26 cellular contexts compared by ENCODE assay signal in genomic region chr18:66506178-66506577, GRCh38.
"Had no signal": no experiment of that assay in that cellular context is flagged by ENCODE, and none has a peak within 500 bp of the region (broad histone marks: within the 10 kb centered on the region; RNA-seq: fewer than 3 reads in every experiment).

No MANE protein-coding gene starts in this region.

- H3K4me3 ChIP-seq: colonic mucosa, esophagus squamous epithelium, gastroesophageal sphincter, heart left ventricle, hepatocyte, left lung, lower lobe of right lung, mucosa of descending colon had no signal

- H3K27me3 ChIP-seq: colonic mucosa, esophagus squamous epithelium, gastroesophageal sphincter, heart left ventricle, hepatocyte, left lung had no signal

- H3K9me3 ChIP-seq: colonic mucosa, esophagus squamous epithelium, gastroesophageal sphincter, heart left ventricle, left lung, lower lobe of right lung, mucosa of descending colon had no signal

- H3K36me3 ChIP-seq: colonic mucosa, esophagus squamous epithelium, gastroesophageal sphincter, left lung, lower lobe of right lung had no signal

- ATAC-seq: effector memory CD8-positive, alpha-beta T cell; esophagus mucosa; gastroesophageal sphincter; heart left ventricle; left cardiac atrium; left lung; left ventricle myocardium superior; lower lobe of right lung; mucosa of descending colon had no signal

- H3K27ac ChIP-seq: colonic mucosa, epithelial cell of prostate, esophagus squamous epithelium, gastroesophageal sphincter, heart left ventricle, hepatocyte, left lung, lower lobe of right lung had no signal

- DNase-seq: colonic mucosa; cortex of kidney; effector CD8-positive, alpha-beta T cell; effector memory CD8-positive, alpha-beta T cell; endodermal cell; erythroblast; esophagus squamous epithelium; foreskin fibroblast; foreskin melanocyte; heart left ventricle; hypothalamus; immature natural killer cell; islet precursor cell; kidney; left cardiac atrium; left lung; left ventricle myocardium superior; lower lobe of right lung; mesenchymal stem cell; mucosa of descending colon; naive B cell had no signal

- H3K79me2 ChIP-seq: hepatocyte had no signal

- FAIRE-seq: endometrium, kidney had no signal

- H2AFZ ChIP-seq: hepatocyte had no signal

- H3K4me1 ChIP-seq: colonic mucosa, esophagus squamous epithelium, gastroesophageal sphincter, heart left ventricle, left lung, lower lobe of right lung had no signal

- H3K4me2 ChIP-seq: hepatocyte had no signal
